In the genomic region with DNA sequence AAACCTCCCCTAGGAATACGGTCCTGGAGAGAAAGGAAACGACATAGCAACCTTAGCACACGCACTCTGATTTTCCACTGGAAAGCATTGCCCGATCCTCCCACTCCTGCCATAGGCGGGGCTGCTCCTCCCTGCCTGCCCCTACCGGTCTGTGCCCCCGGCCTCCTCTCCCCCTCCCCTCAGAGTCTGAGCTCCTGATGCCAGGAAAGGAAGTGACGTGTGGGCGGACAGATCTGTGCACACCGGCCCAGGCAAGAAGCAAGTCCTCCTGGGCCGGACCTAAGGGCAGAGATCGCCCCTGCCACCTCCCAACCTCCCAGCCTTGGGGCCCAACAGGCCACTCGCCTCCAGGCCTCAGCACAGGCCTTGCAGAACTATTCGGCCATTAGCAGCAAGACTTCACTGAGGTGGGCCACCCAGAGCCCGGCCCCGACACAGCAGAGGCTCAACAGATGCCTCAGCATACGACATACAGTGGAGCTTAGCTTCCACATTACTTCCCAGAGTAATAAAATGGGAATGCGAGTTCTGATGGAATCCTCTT, we compare ENCODE assay signal across 11 cellular contexts. TPM values are rescaled to one million over a fixed set of nuclear protein-coding genes. Genes with fewer than 3 reads are reported as not detected.
DNase-seq lines count a peak whose midpoint lies in the region; TF ChIP-seq lines count a peak whose summit lies in the region.
"Had no signal": no experiment of that assay in that cellular context is flagged by ENCODE, and none has a peak within 500 bp of the region (broad histone marks: within the 10 kb centered on the region; RNA-seq: fewer than 3 reads in every experiment).

No MANE protein-coding gene starts in this region.

- DNase-seq in activated naive CD4-positive, alpha-beta T cell treated with anti-CD3 and anti-CD28 coated beads, Interleukin-2, amount 10 ng/mL, durations not matched to agents 7 days and 5 days = peak; percentile 49
- DNase-seq in activated naive CD4-positive, alpha-beta T cell (lab: John Stamatoyannopoulos, UW) = no peak
- peak; percentile 78 for DNase-seq in coronary artery (ENCODE audit: low spot score)
- DNase-seq in mesenteric fat pad (ENCODE audit: low spot score) = peak; percentile 88
- DNase-seq in ureter (ENCODE audit: low spot score) = peak; percentile 70
- no peak for DNase-seq in NCI-H2029 (lab: John Stamatoyannopoulos, UW)
- DNase-seq in MV-4-11 (lab: John Stamatoyannopoulos, UW) = no peak
- DNase-seq in RKO (ENCODE audit: low spot score) = no peak
- DNase-seq: PC-9; stimulated activated CD4-positive, alpha-beta T cell treated with anti-CD3 and anti-CD28 coated beads, Interleukin-2, amount 100 ng/mL, for 24 hours had no signal

- no peaks in the 10 kb centered on the region for H3K9me3 Mint-ChIP-seq in activated naive CD4-positive, alpha-beta T cell treated with anti-CD3 and anti-CD28 coated beads, Interleukin-2, amount 10 ng/mL, durations not matched to agents 7 days and 5 days

- no peak for TF ChIP-seq CTCF in coronary artery (IDR thresholded peaks at IDR 0.05)

- peak overlapping the region; percentile 53 for H3K4me3 ChIP-seq in coronary artery
- H3K4me3 ChIP-seq: PC-9 had no signal

- H3K4me1 Mint-ChIP-seq in activated naive CD4-positive, alpha-beta T cell treated with anti-CD3 and anti-CD28 coated beads, Interleukin-2, amount 10 ng/mL, durations not matched to agents 7 days and 5 days = peaks cover 58% of the 10 kb centered on the region

- CTCF ChIA-PET in activated naive CD4-positive, alpha-beta T cell treated with anti-CD3 and anti-CD28 coated beads, Interleukin-2, amount 10 ng/mL, durations not matched to agents 7 days and 5 days (lab: Charles Lee) = interaction anchor here (0.6 to 1.4 kb wide), 4 partner anchors 15 to 172 kb away, joined by 3 to 6 read pairs (median 4); no protein-coding TSS in a partner anchor

- no peaks in the 10 kb centered on the region for H3K27me3 Mint-ChIP-seq in activated naive CD4-positive, alpha-beta T cell treated with anti-CD3 and anti-CD28 coated beads, Interleukin-2, amount 10 ng/mL, durations not matched to agents 7 days and 5 days

- no peak overlapping the region for H3K4me3 Mint-ChIP-seq in activated naive CD4-positive, alpha-beta T cell treated with anti-CD3 and anti-CD28 coated beads, Interleukin-2, amount 10 ng/mL, durations not matched to agents 7 days and 5 days

- H3K36me3 Mint-ChIP-seq in activated naive CD4-positive, alpha-beta T cell treated with anti-CD3 and anti-CD28 coated beads, Interleukin-2, amount 10 ng/mL, durations not matched to agents 7 days and 5 days = peaks cover 20% of the 10 kb centered on the region

- H3K27ac ChIP-seq in coronary artery = peak overlapping the region; percentile 52 to 99
- H3K27ac ChIP-seq: epithelial cell of prostate had no signal

- H3K27ac Mint-ChIP-seq in activated naive CD4-positive, alpha-beta T cell treated with anti-CD3 and anti-CD28 coated beads, Interleukin-2, amount 10 ng/mL, durations not matched to agents 7 days and 5 days = peak overlapping the region; percentile 94

RNA-seq across cellular contexts. Expression of gene NINJ1, which starts 7.2 kb away (rescaled TPM):
- 58.8 TPM for total RNA-seq in mesenteric fat pad
- total RNA-seq in ureter = 32.1 TPM

RNA-seq across cellular contexts. Expression of gene CARD19, which starts 30.9 kb away (rescaled TPM):
- total RNA-seq in mesenteric fat pad = 38.9 TPM
- total RNA-seq in ureter = 31.3 TPM

RNA-seq across cellular contexts. Expression of gene WNK2, which starts 57.0 kb away (rescaled TPM):
- total RNA-seq in mesenteric fat pad (1.1 TPM), ureter (40.0 TPM)

Comparison
In these comparisons a context has a peak if more than half of its experiments do, and no peak if none do; other contexts are left out.
1. DNase-seq: peak in activated naive CD4-positive, alpha-beta T cell treated with anti-CD3 and anti-CD28 coated beads, Interleukin-2, amount 10 ng/mL, durations not matched to agents 7 days and 5 days (single experiment), coronary artery (single experiment), mesenteric fat pad (single experiment) and ureter (single experiment); none in activated naive CD4-positive, alpha-beta T cell (0 of 4), NCI-H2029 (single experiment), MV-4-11 (single experiment) and RKO (single experiment).
2. RNA of gene WNK2, which starts 57.0 kb away (total RNA-seq): 40.0 TPM in ureter (single experiment); 1.1 TPM in mesenteric fat pad (single experiment); every median in the first group is over 10 times any median in the second.